Comparison of ENCODE assay signal across 23 cellular contexts in the genomic region with DNA sequence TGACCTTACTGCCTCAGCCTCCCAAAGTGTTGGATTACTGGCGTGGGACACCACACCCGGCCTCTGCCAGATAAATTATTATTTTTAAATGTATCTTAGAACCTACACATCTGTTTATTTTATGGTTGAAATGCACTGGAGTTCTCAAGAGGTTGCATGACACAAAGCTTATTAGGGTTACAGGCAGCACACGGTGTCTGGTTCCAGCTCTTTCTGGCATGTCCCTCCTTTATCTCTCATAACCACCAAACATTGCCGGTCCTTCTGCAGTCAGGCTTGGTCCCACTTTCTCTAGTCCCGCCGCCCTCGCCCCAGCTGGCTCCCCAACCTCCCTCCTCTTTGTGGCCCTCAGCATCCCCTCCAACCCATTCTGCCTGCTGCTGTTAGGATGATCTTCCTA.
"Had no signal": no experiment of that assay in that cellular context is flagged by ENCODE, and none has a peak within 500 bp of the region (broad histone marks: within the 10 kb centered on the region; RNA-seq: fewer than 3 reads in every experiment).

No MANE protein-coding gene starts in this region.

- H3K4me2 ChIP-seq: PC-9 had no signal

- H3K36me3 ChIP-seq: breast epithelium had no signal

- ATAC-seq: activated CD8-positive, alpha-beta memory T cell treated with anti-CD3 and anti-CD28 coated beads, Interleukin-2, amount 10 ng/mL, durations not matched to agents 7 days and 5 days; T-helper 17 cell had no signal

- H3K27ac ChIP-seq: breast epithelium, PC-9 had no signal

- H3K4me1 ChIP-seq: breast epithelium had no signal

- H3K4me3 ChIP-seq: breast epithelium, PC-9 had no signal

- H2AFZ ChIP-seq: PC-9 had no signal

- H3K27me3 ChIP-seq: breast epithelium had no signal

- DNase-seq: activated B cell treated with CpG ODN at 0.5 μM for 24 hours; activated CD4-positive, alpha-beta T cell treated with anti-CD3 and anti-CD28 coated beads for 1 hour; activated CD4-positive, alpha-beta T cell treated with anti-CD3 and anti-CD28 coated beads, Interleukin-2, amount 10 ng/mL, durations not matched to agents 24 days and 14 days; activated CD4-positive, alpha-beta T cell treated with anti-CD3 and anti-CD28 coated beads, Interleukin-2, amount 50 U/mL, for 48 hours; activated CD8-positive, alpha-beta memory T cell treated with anti-CD3 and anti-CD28 coated beads, Interleukin-2, amount 10 ng/mL, durations not matched to agents 7 days and 5 days; activated effector memory CD4-positive, alpha-beta T cell treated with Interleukin-2 at 50 U/mL for 16 hours; activated naive CD4-positive, alpha-beta T cell; activated T-cell treated with anti-CD3 and anti-CD28 coated beads, Interleukin-2, amount 50 U/mL, for 24 hours; aorta; caudate nucleus; Kasumi-1; KBM-7; NCI-H1048; NCI-H146; NCI-H187 treated with DMSO at 0.1 percent for 48 hours; NCI-H2081 treated with DMSO at 0.1 percent for 48 hours; NCI-H345; NCI-H524; PC-9; SHP77 treated with DMSO at 0.1 percent for 48 hours; T-helper 17 cell; T-helper 9 cell had no signal
